In the genomic region with DNA sequence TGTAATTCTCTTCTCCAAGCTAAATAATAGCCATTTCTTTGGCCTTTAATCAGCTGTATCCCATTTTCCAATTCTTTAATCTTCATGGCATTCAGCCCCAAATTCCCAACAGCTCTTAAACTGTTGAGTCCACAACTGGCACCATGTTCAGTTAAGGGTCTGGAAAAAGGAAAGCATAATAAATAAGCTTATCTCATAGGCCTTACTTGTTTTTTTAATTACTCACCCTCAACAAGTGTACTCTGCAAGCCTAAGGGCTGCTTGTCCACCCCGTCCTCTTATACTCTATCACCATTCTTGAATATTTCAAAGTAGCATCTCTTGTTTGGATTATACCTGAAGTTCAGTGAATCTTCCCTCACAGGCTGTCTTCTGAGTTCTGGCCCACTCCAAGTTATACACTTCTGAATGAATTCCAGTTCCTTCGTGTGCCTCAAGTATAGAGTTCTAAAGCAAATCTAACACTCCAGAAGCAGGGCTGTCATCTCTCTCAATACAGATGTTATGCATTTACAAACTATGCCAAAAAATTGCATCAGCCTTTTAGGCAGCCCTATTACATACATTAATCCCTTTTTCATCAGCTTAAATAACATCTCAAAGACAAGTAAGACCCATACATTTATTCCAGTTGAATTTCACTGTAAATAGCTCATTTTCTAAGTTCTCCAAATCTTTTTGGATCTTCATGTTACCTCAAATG, we compare ENCODE assay signal across 16 cellular contexts.
DNase-seq lines count a peak whose midpoint lies in the region; FAIRE-seq and TF ChIP-seq lines count a peak whose summit lies in the region.
"Had no signal": no experiment of that assay in that cellular context is flagged by ENCODE, and none has a peak within 500 bp of the region (broad histone marks: within the 10 kb centered on the region; RNA-seq: fewer than 3 reads in every experiment).

No MANE protein-coding gene starts in this region.

- no peak overlapping the region for H3K27ac ChIP-seq in Karpas-422 (ENCODE audit: low read length)
- no peak overlapping the region for H3K27ac ChIP-seq in suprapubic skin
- H3K27ac ChIP-seq in spleen = no peak overlapping the region

- TF ChIP-seq POLR2A in H54 (IDR thresholded peaks at IDR 0.05; ENCODE audit: low read depth, low read length) (no peak), suprapubic skin (IDR thresholded peaks at IDR 0.05) (no peak), spleen (IDR thresholded peaks at IDR 0.05) (no peak)

- H3K27me3 ChIP-seq in adipocyte (replicated peaks; ENCODE audit: control insufficient read depth, insufficient read depth, low read length) = no peaks in the 10 kb centered on the region
- no peaks in the 10 kb centered on the region for H3K27me3 ChIP-seq in Karpas-422 (ENCODE audit: low read length)
- H3K27me3 ChIP-seq in suprapubic skin = no peaks in the 10 kb centered on the region
- no peaks in the 10 kb centered on the region for H3K27me3 ChIP-seq in spleen (replicated peaks in 1 of 7)
- H3K27me3 ChIP-seq: BE2C had no signal

- intact Hi-C loops in spleen (cut with DNase I; ENCODE audit: low total_unique reads) = no loop called here

- TF ChIP-seq CTCF in foreskin fibroblast (IDR thresholded peaks at IDR 0.05; ENCODE audit: low read depth, low read length) (no peak), suprapubic skin (IDR thresholded peaks at IDR 0.05) (no peak), spleen (IDR thresholded peaks at IDR 0.05 in 8 of 11, conservative IDR thresholded peaks at IDR 0.05 in 3 of 11) (no peak)

- H3K4me2 ChIP-seq in Karpas-422 (ENCODE audit: low read depth, low read length, poor library complexity, severe bottlenecking) = no peak overlapping the region

- peak; percentile 57 for FAIRE-seq in H54 (lab: Jason Lieb, UNC)
- FAIRE-seq: H1 had no signal

- H3K9ac ChIP-seq in adipocyte (ENCODE audit: low read length) (no peak overlapping the region), Karpas-422 (ENCODE audit: low read length) (no peak overlapping the region)

- H2AFZ ChIP-seq in Karpas-422 (ENCODE audit: low read length) = no peak overlapping the region

- no peaks in the 10 kb centered on the region for H3K79me2 ChIP-seq in Karpas-422 (ENCODE audit: low read length)

- H3K9me2 ChIP-seq in Karpas-422 (replicated peaks; ENCODE audit: insufficient read depth, low read length) = no peaks in the 10 kb centered on the region

- WGBS in suprapubic skin = 92% methylated on average over 2 of the region's 2 CpGs
- WGBS in spleen, 5 donors = 56 to 91% (median 86%) methylated on average over 2 of the region's 2 CpGs

- no peaks in the 10 kb centered on the region for H3K36me3 ChIP-seq in adipocyte (ENCODE audit: control insufficient read depth, insufficient read depth, low read length, severe bottlenecking)
- H3K36me3 ChIP-seq in Karpas-422 (ENCODE audit: insufficient read depth, low read length) = no peaks in the 10 kb centered on the region
- H3K36me3 ChIP-seq in suprapubic skin = no peaks in the 10 kb centered on the region
- H3K36me3 ChIP-seq in spleen = no peaks in the 10 kb centered on the region
- H3K36me3 ChIP-seq: BE2C had no signal

- H3K4me1 ChIP-seq in adipocyte (ENCODE audit: control insufficient read depth, insufficient read depth, low read length) (peaks cover 28% of the 10 kb centered on the region), Karpas-422 (ENCODE audit: low read length) (no peaks in the 10 kb centered on the region), suprapubic skin (no peaks in the 10 kb centered on the region), spleen (no peaks in the 10 kb centered on the region)
- H3K4me1 ChIP-seq: BE2C had no signal

- H3K9me3 ChIP-seq in adipocyte (ENCODE audit: control insufficient read depth, low read length) (no peaks in the 10 kb centered on the region), Karpas-422 (ENCODE audit: low read length) (no peaks in the 10 kb centered on the region), suprapubic skin (no peaks in the 10 kb centered on the region), spleen (peaks cover 0 to 34% (median 9%) of the 10 kb centered on the region in 8 donors)
- H3K9me3 ChIP-seq: BE2C had no signal

- TF ChIP-seq EP300 in suprapubic skin (IDR thresholded peaks at IDR 0.05) = no peak

- H3K4me3 ChIP-seq in adipocyte (ENCODE audit: low read length) (no peak overlapping the region), foreskin fibroblast (ENCODE audit: low read depth in 1 of 2, low read length in 2 of 2) (no peak overlapping the region), Karpas-422 (ENCODE audit: low read length) (no peak overlapping the region), suprapubic skin (no peak overlapping the region), spleen (no peak overlapping the region)

- no peaks in the 10 kb centered on the region for H4K20me1 ChIP-seq in Karpas-422 (ENCODE audit: insufficient read depth, low read depth, low read length)

- DNase-seq in H54 (ENCODE audit: insufficient read length, low spot score) = no peak
- DNase-seq in adipocyte (ENCODE audit: low read depth) = peak; percentile 63
- peak; percentile 64 for DNase-seq in dedifferentiated amniotic fluid mesenchymal stem cell (ENCODE audit: extremely low spot score)
- peak; percentile 29 to 81 for DNase-seq in foreskin fibroblast
- DNase-seq in Karpas-422 = no peak
- DNase-seq in amygdala (lab: John Stamatoyannopoulos, UW) = no peak
- DNase-seq in suprapubic skin (ENCODE audit: low spot score in 2 of 2) = no peak
- DNase-seq in spleen = no peak
- DNase-seq: ACHN; BE2C; CD4-positive, alpha-beta memory T cell; HFFc6; NCI-H146; NCI-H446 treated with DMSO at 0.1 percent for 48 hours; NCI-H774 had no signal

Comparison
In these comparisons a context has a peak if more than half of its experiments do, and no peak if none do; other contexts are left out.
1. DNase-seq: peak in adipocyte (single experiment), dedifferentiated amniotic fluid mesenchymal stem cell (single experiment) and foreskin fibroblast (2 of 2); none in H54 (single experiment), Karpas-422 (single experiment), amygdala (0 of 56), suprapubic skin (0 of 2) and spleen (single experiment).